16 cellular contexts compared by ENCODE assay signal in the genomic region with DNA sequence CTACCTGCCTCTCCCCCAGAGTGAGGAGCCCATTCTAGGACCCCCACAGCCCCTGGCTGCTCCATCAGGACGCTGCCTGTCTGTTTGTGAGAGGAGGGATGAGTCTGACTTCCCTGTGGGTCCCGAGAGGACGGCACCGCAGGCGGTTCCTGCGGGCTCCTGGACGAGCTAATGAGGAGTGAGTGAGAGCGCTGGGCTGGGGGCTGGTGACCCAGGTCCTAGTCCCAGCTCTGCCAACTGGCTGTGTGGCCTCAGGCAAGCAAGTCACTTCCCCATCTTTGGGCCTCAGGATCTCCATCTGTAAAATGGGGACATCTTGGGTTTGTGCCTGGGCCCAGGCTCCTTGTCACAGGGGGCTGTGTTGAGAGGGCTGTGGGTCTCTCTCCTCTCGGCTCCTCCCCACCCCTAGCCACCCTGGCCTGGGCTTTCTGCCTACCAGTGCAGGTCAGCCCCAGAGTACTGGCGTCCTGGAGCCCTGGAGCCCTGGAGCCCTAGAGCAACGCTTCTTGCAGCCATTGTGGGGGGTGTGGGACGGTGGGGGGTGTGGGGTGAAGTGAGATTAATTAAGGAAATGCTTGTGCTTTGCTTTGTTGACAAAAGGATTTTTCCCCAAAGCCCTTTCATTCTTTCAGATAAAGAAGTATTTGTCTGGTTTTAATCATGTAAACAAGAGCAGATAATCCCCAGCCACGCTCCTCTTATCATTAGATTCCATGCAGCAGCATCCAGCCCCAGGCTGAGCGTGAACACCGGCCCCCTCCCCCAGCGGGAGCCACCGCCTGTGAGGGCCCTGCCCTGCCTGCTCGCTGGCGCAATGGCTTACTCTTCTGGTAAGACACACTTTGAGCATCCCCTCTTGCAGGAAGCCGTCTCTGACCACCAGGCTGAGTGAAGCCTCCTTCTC. TPM values are rescaled to one million over a fixed set of nuclear protein-coding genes. Genes with fewer than 3 reads are reported as not detected.
DNase-seq lines count a peak whose midpoint lies in the region; FAIRE-seq lines count a peak whose summit lies in the region.
"Had no signal": no experiment of that assay in that cellular context is flagged by ENCODE, and none has a peak within 500 bp of the region (broad histone marks: within the 10 kb centered on the region; RNA-seq: fewer than 3 reads in every experiment).

No MANE protein-coding gene starts in this region.

- H3K36me3 ChIP-seq in small intestine (ENCODE audit: control insufficient read depth in 2 of 2, insufficient read depth in 2 of 2, low read length in 2 of 2) = no peaks in the 10 kb centered on the region

- H3K4me3 ChIP-seq in small intestine (ENCODE audit: low read depth in 1 of 2, low read length in 2 of 2) = no peak overlapping the region

- peak overlapping the region in 1 of 2 donors; percentile 54 for H3K27ac ChIP-seq in small intestine (ENCODE audit: low read depth in 1 of 2, low read length in 1 of 2)
- H3K27ac ChIP-seq: RWPE1 had no signal

- H3K9me3 Mint-ChIP-seq in activated naive CD8-positive, alpha-beta T cell treated with anti-CD3 and anti-CD28 coated beads for 36 hours = peaks cover 3% of the 10 kb centered on the region

- H3K9me3 ChIP-seq in small intestine (ENCODE audit: control insufficient read depth, low read depth) = peaks cover 4% of the 10 kb centered on the region

- H3K4me1 ChIP-seq in small intestine (ENCODE audit: control insufficient read depth in 2 of 2, insufficient read depth in 1 of 2, low read depth in 1 of 2, low read length in 1 of 2) = peaks cover 2 to 14% of the 10 kb centered on the region in 2 donors

- DNase-seq in NCI-H524 (lab: John Stamatoyannopoulos, UW) (peak; percentile 56 to 78), NCI-H524 treated with DMSO at 0.1 percent for 48 hours (lab: John Stamatoyannopoulos, UW) (no peak), SK-N-DZ (ENCODE audit: low spot score) (peak; percentile 75), iris pigment epithelial cell (ENCODE audit: low read depth) (peak; percentile 94), small intestine (peak; percentile 67), activated gamma-delta T cell (lab: John Stamatoyannopoulos, UW) (no peak), putamen (ENCODE audit: low spot score) (no peak)
- DNase-seq in activated naive CD8-positive, alpha-beta T cell treated with anti-CD3 and anti-CD28 coated beads for 36 hours = no peak
- DNase-seq: activated T-cell treated with anti-CD3 and anti-CD28 coated beads, Interleukin-2, amount 50 U/mL, for 1 hour; NCI-H187 treated with DMSO at 0.1 percent for 48 hours; stimulated activated CD4-positive, alpha-beta T cell treated with anti-CD3 and anti-CD28 coated beads, Interleukin-4, amount 100 ng/mL, for 4 hours had no signal

- 36 to 51% (median 39%) methylated on average over 20 of the region's 20 CpGs for WGBS in small intestine, 3 donors

- no peak for FAIRE-seq in small intestine (lab: Jason Lieb, UNC)
- FAIRE-seq: endothelial cell of umbilical vein, GM18507 had no signal

- H3K36me3 Mint-ChIP-seq in activated naive CD8-positive, alpha-beta T cell treated with anti-CD3 and anti-CD28 coated beads for 36 hours = no peaks in the 10 kb centered on the region

- no peak overlapping the region for H3K4me3 Mint-ChIP-seq in activated naive CD8-positive, alpha-beta T cell treated with anti-CD3 and anti-CD28 coated beads for 36 hours

- H3K27me3 Mint-ChIP-seq in activated naive CD8-positive, alpha-beta T cell treated with anti-CD3 and anti-CD28 coated beads for 36 hours = peaks cover 7% of the 10 kb centered on the region

- peaks cover 9% of the 10 kb centered on the region for H3K4me1 Mint-ChIP-seq in activated naive CD8-positive, alpha-beta T cell treated with anti-CD3 and anti-CD28 coated beads for 36 hours

- no peak overlapping the region for H3K27ac Mint-ChIP-seq in activated naive CD8-positive, alpha-beta T cell treated with anti-CD3 and anti-CD28 coated beads for 36 hours

- no peaks in the 10 kb centered on the region for H3K27me3 ChIP-seq in small intestine (ENCODE audit: control insufficient read depth in 2 of 2, insufficient read depth in 2 of 2, low read length in 2 of 2)

RNA-seq across cellular contexts. Expression of a gene that starts 26.8 kb away (rescaled TPM):
- polyA plus RNA-seq in SK-N-DZ (2014; cell fraction: cytosol; rRNA removed) = 0.68 and 0.79 TPM in 2 replicates
- polyA plus RNA-seq in SK-N-DZ (2014; cell fraction: nucleus; rRNA removed) = 2.2 and 2.3 TPM in 2 replicates
- 1 to 10 TPM in 2 of 3 donors, under 1 TPM in 1; 0.73 to 9.2 (median 8.6) TPM for polyA plus RNA-seq in small intestine
- not detected for total RNA-seq in activated naive CD8-positive, alpha-beta T cell treated with anti-CD3 and anti-CD28 coated beads for 36 hours
- total RNA-seq: A673, Daoy, endothelial cell of umbilical vein had no signal
- polyA plus RNA-seq: endothelial cell of umbilical vein had no signal

RNA-seq across cellular contexts. Expression of a gene that starts 53.6 kb away (rescaled TPM):
- 0.88 and 1.2 TPM in 2 replicates for polyA plus RNA-seq in SK-N-DZ (2014; cell fraction: cytosol; rRNA removed)
- polyA plus RNA-seq in SK-N-DZ (2014; cell fraction: nucleus; rRNA removed) = 1.8 and 3.4 TPM in 2 replicates
- polyA plus RNA-seq in small intestine = 10 to 100 TPM in 1 of 3 donors, 1 to 10 TPM in 1, under 1 TPM in 1; 0.45 to 26.4 (median 1.6) TPM
- total RNA-seq in activated naive CD8-positive, alpha-beta T cell treated with anti-CD3 and anti-CD28 coated beads for 36 hours = not detected
- total RNA-seq: A673, Daoy had no signal

Comparison
In these comparisons a context has a peak if more than half of its experiments do, and no peak if none do; other contexts are left out.
1. DNase-seq: peak in NCI-H524 (2 of 2), SK-N-DZ (single experiment), iris pigment epithelial cell (single experiment) and small intestine (single experiment); none in NCI-H524 treated with DMSO at 0.1 percent for 48 hours (single experiment), activated gamma-delta T cell (single experiment), putamen (single experiment) and activated naive CD8-positive, alpha-beta T cell treated with anti-CD3 and anti-CD28 coated beads for 36 hours (single experiment).